ENCODE assay signal across 18 cellular contexts in genomic region chr5:9619331-9620092, GRCh38. TPM values are rescaled to one million over a fixed set of nuclear protein-coding genes. Genes with fewer than 3 reads are reported as not detected.
DNase-seq lines count a peak whose midpoint lies in the region; ATAC-seq, FAIRE-seq and TF ChIP-seq lines count a peak whose summit lies in the region.
"Had no signal": no experiment of that assay in that cellular context is flagged by ENCODE, and none has a peak within 500 bp of the region (broad histone marks: within the 10 kb centered on the region; RNA-seq: fewer than 3 reads in every experiment).

No MANE protein-coding gene starts in this region.

- peak overlapping the region; percentile 84 for H2AK5ac ChIP-seq in mesendoderm (ENCODE audit: low read length)

- H2BK5ac ChIP-seq in mesendoderm (ENCODE audit: low read length) = no peak overlapping the region

- H3K9ac ChIP-seq in mesendoderm (ENCODE audit: low read length) = no peak overlapping the region
- H3K9ac ChIP-seq: GM23248 had no signal

- H3K23ac ChIP-seq in mesendoderm (ENCODE audit: low read length) = no peak overlapping the region

- no peak overlapping the region for H2BK15ac ChIP-seq in mesendoderm (replicated peaks; ENCODE audit: low read depth)

- H3K56ac ChIP-seq in mesendoderm (ENCODE audit: low read length) = no peak overlapping the region

- no peak overlapping the region for H3K4me2 ChIP-seq in mesendoderm (ENCODE audit: low read length)
- H3K4me2 ChIP-seq: A549 had no signal

- no peak overlapping the region for H2BK120ac ChIP-seq in mesendoderm (ENCODE audit: low read depth, low read length)

- no peak overlapping the region for H3K18ac ChIP-seq in mesendoderm (ENCODE audit: low read length)

- H3K36me3 ChIP-seq in heart left ventricle (no peaks in the 10 kb centered on the region), mesendoderm (ENCODE audit: control insufficient read depth, insufficient read depth, low read length) (no peaks in the 10 kb centered on the region)
- H3K36me3 ChIP-seq: BE2C had no signal

- H3K4me1 ChIP-seq in heart left ventricle (peaks cover 0 to 35% (median 19%) of the 10 kb centered on the region in 12 donors), mesendoderm (ENCODE audit: control insufficient read depth, low read depth, low read length) (peaks cover 11% of the 10 kb centered on the region)
- H3K4me1 ChIP-seq: A549 had no signal

- H3K27me3 ChIP-seq in heart left ventricle (no peaks in the 10 kb centered on the region), mesendoderm (ENCODE audit: insufficient read depth, low read length, poor library complexity) (no peaks in the 10 kb centered on the region)
- H3K27me3 ChIP-seq: BE2C had no signal

- H4K5ac ChIP-seq in mesendoderm (ENCODE audit: low read length) = no peak overlapping the region

- WGBS in heart left ventricle, 4 donors = 71 to 79% (median 77%) methylated on average over 5 of the region's 5 CpGs
- WGBS in mesendoderm (ENCODE audit: extremely low coverage, insufficient coverage, low lambda C conversion rate) = no CpG with 5 or more reads among the region's 5 CpGs

- TF ChIP-seq CTCF in heart left ventricle (IDR thresholded peaks at IDR 0.05) = no peak

- H4K8ac ChIP-seq in mesendoderm (ENCODE audit: low read depth, low read length) = no peak overlapping the region

- peak in 3 of 4 donors; percentile 15 to 59 (median 27) for ATAC-seq in heart left ventricle
- no peak for ATAC-seq in Right ventricle myocardium inferior
- ATAC-seq in GM18520 (IDR thresholded peaks at IDR 0.05; ENCODE audit: unreplicated experiment) = no peak
- ATAC-seq: A549 had no signal

- no peaks in the 10 kb centered on the region for H3K9me3 ChIP-seq in heart left ventricle
- H3K9me3 ChIP-seq: A549, BE2C had no signal

- H3K27ac ChIP-seq in heart left ventricle = no peak overlapping the region
- H3K27ac ChIP-seq in mesendoderm (ENCODE audit: low read depth, low read length) = no peak overlapping the region
- H3K27ac ChIP-seq: A549, C4-2B, GM23248, HL-60 had no signal

- intact Hi-C loops in heart left ventricle (cut with DNase I) = loop anchor here in 3 of 10 donors (5.0 kb wide), 1 partner anchor 72 kb away; the partner anchor contains the start of gene SEMA5A (in 3 of the 3)
- intact Hi-C loops in Right ventricle myocardium inferior (cut with DNase I) = loop anchor here (10.0 kb wide), 1 partner anchor 255 kb away; no protein-coding TSS in a partner anchor

- H3K4me3 ChIP-seq in heart left ventricle (no peak overlapping the region), mesendoderm (ENCODE audit: low read length) (no peak overlapping the region)
- H3K4me3 ChIP-seq: A549, GM23248 had no signal

- no peaks in the 10 kb centered on the region for H3K79me2 ChIP-seq in mesendoderm (ENCODE audit: control insufficient read depth, insufficient read depth, low read length)

- no peak overlapping the region for H3K4ac ChIP-seq in mesendoderm (ENCODE audit: low read depth, low read length)

- FAIRE-seq in HTR-8/SVneo (lab: Jason Lieb, UNC) = peak; percentile 60
- FAIRE-seq in RCC 7860 (lab: Jason Lieb, UNC) = no peak
- FAIRE-seq: A549, D721Med, GM18507 had no signal

- no peak for TF ChIP-seq POLR2A in heart left ventricle (IDR thresholded peaks at IDR 0.05)

- no peaks in the 10 kb centered on the region for H3K79me1 ChIP-seq in mesendoderm (ENCODE audit: low read length)

- peak in 2 of 5 donors; percentile 41 to 45 for DNase-seq in heart left ventricle
- DNase-seq in Right ventricle myocardium inferior (ENCODE audit: missing footprints) = no peak
- no peak for DNase-seq in HTR-8/SVneo (ENCODE audit: insufficient read length, low spot score)
- DNase-seq in NCI-H526 (lab: John Stamatoyannopoulos, UW) = peak; percentile 66 to 76
- DNase-seq in mesendoderm = no peak
- DNase-seq in nucleus accumbens (lab: John Stamatoyannopoulos, UW) = no peak
- no peak for DNase-seq in RCC 7860 (ENCODE audit: low spot score)
- DNase-seq: BE2C; CD4-positive, alpha-beta memory T cell; DMS153; GM23248; H7 had no signal

RNA-seq across cellular contexts. Expression of gene TAS2R1, which starts 10.6 kb away (rescaled TPM):
- total RNA-seq in heart left ventricle (not detected), Right ventricle myocardium inferior (not detected)
- polyA plus RNA-seq in heart left ventricle = not detected
- 0.03 TPM for polyA plus RNA-seq in mesendoderm (2013, experiment 1 of 2)
- polyA plus RNA-seq in mesendoderm (2013, experiment 2 of 2) = not detected
- total RNA-seq: CD4-positive, alpha-beta memory T cell; GM23248; H7 had no signal
- polyA plus RNA-seq: A549, GM23248 had no signal

Comparison
In these comparisons a context has a peak if more than half of its experiments do, and no peak if none do; other contexts are left out.
1. ATAC-seq: peak in heart left ventricle (3 of 4); none in Right ventricle myocardium inferior (single experiment) and GM18520 (single experiment).
2. DNase-seq: peak in NCI-H526 (2 of 2); none in Right ventricle myocardium inferior (single experiment), HTR-8/SVneo (single experiment), mesendoderm (single experiment), nucleus accumbens (0 of 56) and RCC 7860 (single experiment).